Comparison of ENCODE assay signal across 8 cellular contexts in the genomic region with DNA sequence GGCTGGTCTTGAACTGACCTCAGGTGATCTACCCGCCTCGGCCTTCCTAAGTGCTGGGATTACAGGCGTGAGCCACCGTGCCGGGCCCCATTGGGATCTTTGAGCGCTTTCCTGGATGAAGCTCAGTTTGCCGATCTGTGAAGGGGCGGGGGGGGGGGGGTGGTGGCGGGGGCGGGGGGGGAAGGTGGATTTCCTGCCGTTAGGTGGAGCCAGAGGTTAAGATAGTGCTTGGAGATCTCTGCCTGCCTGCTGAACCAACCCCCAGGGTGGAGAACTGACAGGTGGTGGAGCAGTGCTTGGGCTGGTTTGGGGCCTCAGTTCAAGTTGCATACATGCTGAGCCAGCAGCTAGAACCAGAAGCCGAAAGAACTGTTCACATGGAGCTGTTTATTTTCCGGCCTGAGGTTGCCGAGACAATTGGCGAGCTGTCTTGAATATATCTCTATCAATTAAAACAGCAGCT. TPM values are rescaled to one million over a fixed set of nuclear protein-coding genes. Genes with fewer than 3 reads are reported as not detected.
DNase-seq lines count a peak whose midpoint lies in the region; ATAC-seq and TF ChIP-seq lines count a peak whose summit lies in the region.

No MANE protein-coding gene starts in this region.

- H3K4me1 Mint-ChIP-seq in activated CD8-positive, alpha-beta T cell treated with anti-CD3 and anti-CD28 coated beads for 36 hours (ENCODE audit: low read depth), result peaks cover 55% of the 10 kb centered on the region

- ATAC-seq in HCT116 (peak; percentile 70), GM21447 (IDR thresholded peaks at IDR 0.05; ENCODE audit: unreplicated experiment) (no peak)
- peak; percentile 75 for ATAC-seq in activated CD8-positive, alpha-beta T cell treated with anti-CD3 and anti-CD28 coated beads for 36 hours

- peak overlapping the region; percentile 93 for H3K27ac Mint-ChIP-seq in activated CD8-positive, alpha-beta T cell treated with anti-CD3 and anti-CD28 coated beads for 36 hours

- no peak overlapping the region for H2AFZ ChIP-seq in HCT116 (ENCODE audit: low read depth, low read length, poor library complexity, severe bottlenecking)

- H3K9ac ChIP-seq in HCT116 (ENCODE audit: low read length), result peak overlapping the region; percentile 39; the same call in 1 of the 2 replicates

- no peaks in the 10 kb centered on the region for H3K79me2 ChIP-seq in HCT116 (ENCODE audit: insufficient read depth, low read length)

- POLR2A ChIA-PET in HCT116 (lab: Charles Lee), result interaction anchor here (0.7 to 1.2 kb wide), 4 partner anchors 14 to 96 kb away, joined by 3 to 4 read pairs (median 4); no protein-coding TSS in a partner anchor
- POLR2A ChIA-PET in activated CD8-positive, alpha-beta T cell treated with anti-CD3 and anti-CD28 coated beads for 36 hours (lab: Charles Lee), result interaction anchor here (0.8 to 4.2 kb wide), 12 partner anchors 8 to 91 kb away, joined by 3 to 21 read pairs (median 4); a partner anchor contains a TSS

- peak overlapping the region; percentile 89 for H3K4me3 Mint-ChIP-seq in activated CD8-positive, alpha-beta T cell treated with anti-CD3 and anti-CD28 coated beads for 36 hours

- H3K27me3 ChIP-seq in HCT116 (ENCODE audit: insufficient read depth, low read length), result no peaks in the 10 kb centered on the region

- CTCF ChIA-PET in HCT116 (lab: Charles Lee), result interaction anchor here (0.6 to 3.9 kb wide), 18 partner anchors 8 to 295 kb away, joined by 3 to 66 read pairs (median 6); no protein-coding TSS in a partner anchor
- CTCF ChIA-PET in activated CD8-positive, alpha-beta T cell treated with anti-CD3 and anti-CD28 coated beads for 36 hours (lab: Charles Lee), result interaction anchor here (0.7 to 17.4 kb wide), 39 partner anchors 9 to 295 kb away, joined by 3 to 411 read pairs (median 5); a partner anchor contains a TSS

- peak; percentile 91 for DNase-seq in Ammon's horn (ENCODE audit: low spot score)
- peak; percentile 48 for DNase-seq in HCT116 (ENCODE audit: low read depth, low spot score)
- peak; percentile 66 to 83 for DNase-seq in NCI-H526 (lab: John Stamatoyannopoulos, UW)
- DNase-seq in activated CD8-positive, alpha-beta T cell treated with anti-CD3 and anti-CD28 coated beads for 36 hours, result peak; percentile 85
- DNase-seq in ecto neural progenitor cell (ENCODE audit: low spot score), result peak; percentile 79
- peak; percentile 91 for DNase-seq in medulla oblongata (ENCODE audit: extremely low spot score)
- peak; percentile 17 to 33 for DNase-seq in stimulated activated CD8-positive, alpha-beta memory T cell treated with anti-CD3 and anti-CD28 coated beads, Interleukin-15, amount 100 ng/mL, for 4 hours (ENCODE audit: low read depth in 2 of 2)

- RAD21 ChIA-PET in HCT116 (lab: Charles Lee; ENCODE audit: low non-redundant PET in 1 of 2, low total read pairs in 2 of 2, uncharacterized antibody in 2 of 2, unreplicated experiment in 2 of 2), result interaction anchor here (0.6 to 2.7 kb wide), 11 partner anchors 22 to 543 kb away, joined by 3 to 20 read pairs (median 4); no protein-coding TSS in a partner anchor

- H4K20me1 ChIP-seq in HCT116 (ENCODE audit: insufficient read depth), result no peaks in the 10 kb centered on the region

- peak in 2 of 3 experiments; percentile 26 to 27; a peak in 1 of 6 replicates for TF ChIP-seq CTCF in HCT116 (IDR thresholded peaks at IDR 0.05 in 2 of 3, conservative IDR thresholded peaks at IDR 0.05 in 1 of 3; ENCODE audit: borderline replicate concordance in 1 of 3, insufficient read depth in 1 of 3, low read depth in 2 of 3, low read length in 2 of 3)
- TF ChIP-seq CTCF in activated CD8-positive, alpha-beta T cell treated with anti-CD3 and anti-CD28 coated beads for 36 hours (IDR thresholded peaks at IDR 0.05), result no peak

- H3K27ac ChIP-seq in HCT116 (ENCODE audit: low read depth, low read length), result no peak overlapping the region

- H3K27me3 Mint-ChIP-seq in activated CD8-positive, alpha-beta T cell treated with anti-CD3 and anti-CD28 coated beads for 36 hours, result peaks cover 17% of the 10 kb centered on the region

- intact Hi-C loops in HCT116 (cut with micrococcal nuclease), result loop anchor here (1.0 kb wide), 1 partner anchor 27 kb away; no protein-coding TSS in a partner anchor
- intact Hi-C loops in activated CD8-positive, alpha-beta T cell treated with anti-CD3 and anti-CD28 coated beads for 36 hours (cut with micrococcal nuclease), result loop anchor here (2.0 kb wide), 2 partner anchors 19 to 27 kb away; a partner anchor contains a TSS

- BruUV-seq in HCT116 (replicated peaks; lab: Mats Ljungman, UMichigan), result no TSS peak

- H3K4me1 ChIP-seq in HCT116 (ENCODE audit: control insufficient read depth in 1 of 2, insufficient read depth in 2 of 2, low read length in 2 of 2), result peaks cover 11 to 28% of the 10 kb centered on the region in 2 experiments; a peak in 3 of 4 replicates

- peak overlapping the region; percentile 54 to 67 for H3K4me3 ChIP-seq in HCT116 (replicated peaks in 1 of 2; ENCODE audit: low read depth in 1 of 2, low read length in 2 of 2)

- no peaks in the 10 kb centered on the region for H3K36me3 ChIP-seq in HCT116 (ENCODE audit: control insufficient read depth in 1 of 2, insufficient read depth in 2 of 2, low read length in 2 of 2)

- H3K36me3 Mint-ChIP-seq in activated CD8-positive, alpha-beta T cell treated with anti-CD3 and anti-CD28 coated beads for 36 hours (ENCODE audit: low read depth), result peaks cover 2% of the 10 kb centered on the region

- no peaks in the 10 kb centered on the region for H3K9me2 ChIP-seq in HCT116 (ENCODE audit: insufficient read depth)

- no peaks in the 10 kb centered on the region for H3K9me3 ChIP-seq in HCT116 (ENCODE audit: control insufficient read depth in 1 of 2, insufficient read depth in 1 of 2, low read depth in 1 of 2, low read length in 2 of 2)

- no peak for TF ChIP-seq POLR2A in HCT116 (IDR thresholded peaks at IDR 0.05; ENCODE audit: borderline replicate concordance, extremely low read depth, insufficient read depth, insufficient read length)

- H3K4me2 ChIP-seq in HCT116 (ENCODE audit: low read length), result peak overlapping the region; percentile 98

- TF ChIP-seq RAD21 in HCT116 (IDR thresholded peaks at IDR 0.05; ENCODE audit: low read depth), result peak; percentile 58

- no peaks in the 10 kb centered on the region for H3K9me3 Mint-ChIP-seq in activated CD8-positive, alpha-beta T cell treated with anti-CD3 and anti-CD28 coated beads for 36 hours

TF ChIP-seq in HCT116, 20 proteins besides CTCF, POLR2A, EP300 and RAD21:
- no peak for TF ChIP-seq ZFX (IDR thresholded peaks at IDR 0.05)
- no peak for TF ChIP-seq JUND (IDR thresholded peaks at IDR 0.05)
- peak; percentile 61; the same call in 1 of the 2 replicates for TF ChIP-seq EGR1 (IDR thresholded peaks at IDR 0.05; ENCODE audit: low read depth)
- TF ChIP-seq, protein P1, sequence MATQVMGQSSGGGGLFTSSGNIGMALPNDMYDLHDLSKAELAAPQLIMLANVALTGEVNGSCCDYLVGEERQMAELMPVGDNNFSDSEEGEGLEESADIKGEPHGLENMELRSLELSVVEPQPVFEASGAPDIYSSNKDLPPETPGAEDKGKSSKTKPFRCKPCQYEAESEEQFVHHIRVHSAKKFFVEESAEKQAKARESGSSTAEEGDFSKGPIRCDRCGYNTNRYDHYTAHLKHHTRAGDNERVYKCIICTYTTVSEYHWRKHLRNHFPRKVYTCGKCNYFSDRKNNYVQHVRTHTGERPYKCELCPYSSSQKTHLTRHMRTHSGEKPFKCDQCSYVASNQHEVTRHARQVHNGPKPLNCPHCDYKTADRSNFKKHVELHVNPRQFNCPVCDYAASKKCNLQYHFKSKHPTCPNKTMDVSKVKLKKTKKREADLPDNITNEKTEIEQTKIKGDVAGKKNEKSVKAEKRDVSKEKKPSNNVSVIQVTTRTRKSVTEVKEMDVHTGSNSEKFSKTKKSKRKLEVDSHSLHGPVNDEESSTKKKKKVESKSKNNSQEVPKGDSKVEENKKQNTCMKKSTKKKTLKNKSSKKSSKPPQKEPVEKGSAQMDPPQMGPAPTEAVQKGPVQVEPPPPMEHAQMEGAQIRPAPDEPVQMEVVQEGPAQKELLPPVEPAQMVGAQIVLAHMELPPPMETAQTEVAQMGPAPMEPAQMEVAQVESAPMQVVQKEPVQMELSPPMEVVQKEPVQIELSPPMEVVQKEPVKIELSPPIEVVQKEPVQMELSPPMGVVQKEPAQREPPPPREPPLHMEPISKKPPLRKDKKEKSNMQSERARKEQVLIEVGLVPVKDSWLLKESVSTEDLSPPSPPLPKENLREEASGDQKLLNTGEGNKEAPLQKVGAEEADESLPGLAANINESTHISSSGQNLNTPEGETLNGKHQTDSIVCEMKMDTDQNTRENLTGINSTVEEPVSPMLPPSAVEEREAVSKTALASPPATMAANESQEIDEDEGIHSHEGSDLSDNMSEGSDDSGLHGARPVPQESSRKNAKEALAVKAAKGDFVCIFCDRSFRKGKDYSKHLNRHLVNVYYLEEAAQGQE (IDR thresholded peaks at IDR 0.05; ENCODE audit: low read depth), result no peak

RNA-seq across cellular contexts. Expression of a gene that starts 1.7 kb away (rescaled TPM):
- total RNA-seq in HCT116 (2021; ENCODE audit: unreplicated experiment), result 2.7 TPM
- 2.5 and 2.6 TPM in 2 replicates for polyA plus RNA-seq in HCT116 (2012)
- 1 to 10 TPM; 6.6 to 7.1 TPM for total RNA-seq in activated CD8-positive, alpha-beta T cell treated with anti-CD3 and anti-CD28 coated beads for 36 hours

RNA-seq across cellular contexts. Expression of a gene that starts 17.9 kb away (rescaled TPM):
- 6.6 TPM for total RNA-seq in HCT116 (2021; ENCODE audit: unreplicated experiment)
- polyA plus RNA-seq in HCT116 (2012), result 3.1 and 3.5 TPM in 2 replicates
- total RNA-seq in activated CD8-positive, alpha-beta T cell treated with anti-CD3 and anti-CD28 coated beads for 36 hours, result 10 to 100 TPM; 10.0 to 10.7 TPM

Comparison
In these comparisons a context has a peak if more than half of its experiments do, and no peak if none do; other contexts are left out.
1. DNase-seq: peak in every context shown above with its lines; median percentile 91 in Ammon's horn; 91 in medulla oblongata; 85 in activated CD8-positive, alpha-beta T cell treated with anti-CD3 and anti-CD28 coated beads for 36 hours; 79 in ecto neural progenitor cell; 74 in NCI-H526; 48 in HCT116; 25 in stimulated activated CD8-positive, alpha-beta memory T cell treated with anti-CD3 and anti-CD28 coated beads, Interleukin-15, amount 100 ng/mL, for 4 hours.